12 cellular contexts compared by ENCODE assay signal in genomic region chr17:50265690-50266306, GRCh38. TPM values are rescaled to one million over a fixed set of nuclear protein-coding genes. Genes with fewer than 3 reads are reported as not detected.
DNase-seq lines count a peak whose midpoint lies in the region; ATAC-seq, FAIRE-seq and TF ChIP-seq lines count a peak whose summit lies in the region.
"Had no signal": no experiment of that assay in that cellular context is flagged by ENCODE, and none has a peak within 500 bp of the region (broad histone marks: within the 10 kb centered on the region; RNA-seq: fewer than 3 reads in every experiment).

No MANE protein-coding gene starts in this region.

- intact Hi-C loops in heart right ventricle (cut with DNase I), result no loop called here

- no peak overlapping the region for H3K9ac ChIP-seq in H9 (ENCODE audit: extremely low read depth, insufficient read length, low read length)
- H3K9ac ChIP-seq in astrocyte (ENCODE audit: low read length), result peak overlapping the region; percentile 60
- peak overlapping the region; percentile 75 for H3K9ac ChIP-seq in mesenchymal stem cell (ENCODE audit: low read length)

- H3K79me2 ChIP-seq in H9 (ENCODE audit: insufficient read depth, low read length) (no peaks in the 10 kb centered on the region), astrocyte (ENCODE audit: insufficient read depth, low read length) (peaks cover 42% of the 10 kb centered on the region)

- no peak overlapping the region for H2BK5ac ChIP-seq in H9 (ENCODE audit: insufficient read length, low read length)
- peak overlapping the region; percentile 79 for H2BK5ac ChIP-seq in mesenchymal stem cell (ENCODE audit: low read depth, low read length, poor library complexity, severe bottlenecking)

- no peak overlapping the region for H3K23ac ChIP-seq in H9 (ENCODE audit: insufficient read length, low read depth, low read length)
- H3K23ac ChIP-seq in mesenchymal stem cell (ENCODE audit: low read length in 2 of 2), result peak overlapping the region in 1 of 2 experiments; percentile 46

- H2BK20ac ChIP-seq in H9 (ENCODE audit: low read depth, low read length, poor library complexity, severe bottlenecking), result no peak overlapping the region

- H3K79me1 ChIP-seq in H9 (ENCODE audit: insufficient read depth, low read depth, low read length, poor library complexity, severe bottlenecking), result no peaks in the 10 kb centered on the region
- peaks cover 14% of the 10 kb centered on the region for H3K79me1 ChIP-seq in mesenchymal stem cell (replicated peaks; ENCODE audit: low read length, poor library complexity, severe bottlenecking)

- H3K14ac ChIP-seq in H9 (ENCODE audit: insufficient read depth, low read length) (no peak overlapping the region), mesenchymal stem cell (ENCODE audit: low read length in 2 of 2) (peak overlapping the region in 1 of 2 experiments; percentile 96)

- H2AFZ ChIP-seq in H9 (ENCODE audit: low read length), result no peak overlapping the region
- no peak overlapping the region for H2AFZ ChIP-seq in astrocyte (ENCODE audit: low read depth, low read length)
- peak overlapping the region; percentile 46 for H2AFZ ChIP-seq in mesenchymal stem cell (ENCODE audit: low read depth, low read length)

- H4K8ac ChIP-seq in H9 (replicated peaks; ENCODE audit: insufficient read length, low read depth, low read length) (no peak overlapping the region), mesenchymal stem cell (ENCODE audit: low read length) (peak overlapping the region; percentile 87)

- no peaks in the 10 kb centered on the region for H3K27me3 ChIP-seq in H9 (ENCODE audit: insufficient read depth, low read length)
- no peaks in the 10 kb centered on the region for H3K27me3 ChIP-seq in astrocyte (ENCODE audit: insufficient read depth, low read length)
- no peaks in the 10 kb centered on the region for H3K27me3 ChIP-seq in mesenchymal stem cell (ENCODE audit: control insufficient read depth in 1 of 2, insufficient read depth in 1 of 2, low read length in 2 of 2)
- H3K27me3 ChIP-seq in heart right ventricle, result no peaks in the 10 kb centered on the region

- peak overlapping the region; percentile 14 for H3K4me3 ChIP-seq in astrocyte (ENCODE audit: insufficient read depth, low read depth, low read length)
- peak overlapping the region in 1 of 2 experiments; percentile 65 for H3K4me3 ChIP-seq in mesenchymal stem cell (ENCODE audit: insufficient read depth in 1 of 2, low read depth in 1 of 2, low read length in 2 of 2)
- H3K4me3 ChIP-seq in heart right ventricle, result no peak overlapping the region

- no peaks in the 10 kb centered on the region for H3K9me3 ChIP-seq in H9 (ENCODE audit: control insufficient read depth, low read depth, low read length)
- H3K9me3 ChIP-seq in astrocyte (ENCODE audit: insufficient read depth, low read depth, low read length), result no peaks in the 10 kb centered on the region
- H3K9me3 ChIP-seq in mesenchymal stem cell (ENCODE audit: control insufficient read depth, low read length), result no peaks in the 10 kb centered on the region
- H3K9me3 ChIP-seq in heart right ventricle, result no peaks in the 10 kb centered on the region

- H4K91ac ChIP-seq in H9 (ENCODE audit: insufficient read length, low read depth, low read length) (no peak overlapping the region), mesenchymal stem cell (ENCODE audit: low read length) (peak overlapping the region; percentile 62)

- H3K23me2 ChIP-seq in H9 (ENCODE audit: insufficient read length, low read depth, low read length, poor library complexity, severe bottlenecking), result no peaks in the 10 kb centered on the region

- no peak overlapping the region for H3K4me2 ChIP-seq in H9 (ENCODE audit: insufficient read depth, insufficient read length, low read length)
- H3K4me2 ChIP-seq in astrocyte (ENCODE audit: low read length), result peak overlapping the region; percentile 79
- peak overlapping the region; percentile 11 for H3K4me2 ChIP-seq in mesenchymal stem cell (ENCODE audit: low read length, poor library complexity, severe bottlenecking)

- no peak overlapping the region for H2BK15ac ChIP-seq in H9 (ENCODE audit: low read depth, low read length)
- H2BK15ac ChIP-seq in mesenchymal stem cell (ENCODE audit: low read depth, poor library complexity, severe bottlenecking), result no peak overlapping the region

- H3K27ac ChIP-seq in H9 (ENCODE audit: insufficient read length, low read depth, low read length) (no peak overlapping the region), astrocyte (ENCODE audit: low read depth, low read length) (peak overlapping the region; percentile 69), mesenchymal stem cell (ENCODE audit: low read length, poor library complexity, severe bottlenecking) (peak overlapping the region; percentile 79), heart right ventricle (no peak overlapping the region)

- FAIRE-seq in astrocyte (lab: Jason Lieb, UNC), result no peak
- FAIRE-seq: colon, islet of Langerhans had no signal

- no peaks in the 10 kb centered on the region for H3K9me3 Mint-ChIP-seq in H9
- no peaks in the 10 kb centered on the region for H3K9me3 Mint-ChIP-seq in astrocyte (ENCODE audit: unreplicated experiment)
- no peaks in the 10 kb centered on the region for H3K9me3 Mint-ChIP-seq in type B pancreatic cell
- H3K9me3 Mint-ChIP-seq: activated naive CD4-positive, alpha-beta T cell treated with anti-CD3 and anti-CD28 coated beads, Interleukin-2, amount 50 U/mL, for 24 hours had no signal

- H3K36me3 Mint-ChIP-seq in H9 (ENCODE audit: insufficient read depth in 1 of 3, low read depth in 3 of 3) (no peaks in the 10 kb centered on the region; a peak in 1 of 7 replicates), astrocyte (ENCODE audit: low read depth, unreplicated experiment) (peaks cover 14% of the 10 kb centered on the region), type B pancreatic cell (no peaks in the 10 kb centered on the region)
- H3K36me3 Mint-ChIP-seq: activated naive CD4-positive, alpha-beta T cell treated with anti-CD3 and anti-CD28 coated beads, Interleukin-2, amount 50 U/mL, for 24 hours had no signal

- H2BK120ac ChIP-seq in H9 (ENCODE audit: low read depth, low read length, poor library complexity, severe bottlenecking), result no peak overlapping the region
- H2BK120ac ChIP-seq in mesenchymal stem cell (ENCODE audit: low read depth, low read length), result peak overlapping the region; percentile 66

- H3K27ac Mint-ChIP-seq in H9, result no peak overlapping the region
- peak overlapping the region; percentile 27 for H3K27ac Mint-ChIP-seq in astrocyte (ENCODE audit: unreplicated experiment)
- H3K27ac Mint-ChIP-seq in type B pancreatic cell, result peak overlapping the region; percentile 24
- H3K27ac Mint-ChIP-seq: activated CD8-positive, alpha-beta T cell treated with anti-CD3 and anti-CD28 coated beads, Interleukin-2, amount 10 ng/mL, durations not matched to agents 7 days and 5 days; activated naive CD4-positive, alpha-beta T cell treated with anti-CD3 and anti-CD28 coated beads, Interleukin-2, amount 50 U/mL, for 24 hours had no signal

- H3K18ac ChIP-seq in H9 (ENCODE audit: insufficient read length, low read depth, low read length), result no peak overlapping the region
- peak overlapping the region; percentile 1 to 86 for H3K18ac ChIP-seq in mesenchymal stem cell (ENCODE audit: low read depth in 1 of 2, low read length in 2 of 2)

- peak overlapping the region in 1 of 2 experiments; percentile 13; a peak in 2 of 5 replicates for H3K4me3 Mint-ChIP-seq in H9
- H3K4me3 Mint-ChIP-seq in astrocyte (ENCODE audit: unreplicated experiment), result peak overlapping the region; percentile 34
- no peak overlapping the region for H3K4me3 Mint-ChIP-seq in type B pancreatic cell
- H3K4me3 Mint-ChIP-seq: activated CD8-positive, alpha-beta T cell treated with anti-CD3 and anti-CD28 coated beads, Interleukin-2, amount 10 ng/mL, durations not matched to agents 7 days and 5 days; activated naive CD4-positive, alpha-beta T cell treated with anti-CD3 and anti-CD28 coated beads, Interleukin-2, amount 50 U/mL, for 24 hours had no signal

- H3K4me1 ChIP-seq in H9 (ENCODE audit: insufficient read depth, low read length) (no peaks in the 10 kb centered on the region), astrocyte (ENCODE audit: insufficient read depth, low read length) (peaks cover 73% of the 10 kb centered on the region), mesenchymal stem cell (ENCODE audit: control insufficient read depth, insufficient read depth, low read depth, low read length) (peaks cover 74% of the 10 kb centered on the region), heart right ventricle (peaks cover 0 to 43% (median 12%) of the 10 kb centered on the region in 9 donors)

- H3K56ac ChIP-seq in H9 (ENCODE audit: insufficient read length, low read depth, low read length), result no peak overlapping the region

- H3K36me3 ChIP-seq in astrocyte (ENCODE audit: insufficient read depth, low read length), result no peaks in the 10 kb centered on the region
- peaks cover 0 to 9% of the 10 kb centered on the region in 2 experiments for H3K36me3 ChIP-seq in mesenchymal stem cell (ENCODE audit: control insufficient read depth in 1 of 2, insufficient read depth in 2 of 2, low read depth in 1 of 2, low read length in 2 of 2)
- no peaks in the 10 kb centered on the region for H3K36me3 ChIP-seq in heart right ventricle

- no peak for TF ChIP-seq CTCF in H9 (conservative IDR thresholded peaks at IDR 0.05)
- TF ChIP-seq CTCF in astrocyte (IDR thresholded peaks at IDR 0.05; ENCODE audit: insufficient read depth, low read depth, low read length), result no peak
- no peak for TF ChIP-seq CTCF in type B pancreatic cell (conservative IDR thresholded peaks at IDR 0.05)
- no peak for TF ChIP-seq CTCF in heart right ventricle (IDR thresholded peaks at IDR 0.05)

- DNase-seq in H9 (peak; percentile 36), astrocyte (ENCODE audit: low read depth) (no peak), mesenchymal stem cell (no peak), type B pancreatic cell (ENCODE audit: extremely low spot score, unreplicated experiment) (peak; percentile 51), NCI-H2196 treated with DMSO at 0.1 percent for 48 hours (lab: John Stamatoyannopoulos, UW; ENCODE audit: unreplicated experiment) (no peak), heart right ventricle (no peak)
- DNase-seq: activated CD8-positive, alpha-beta T cell treated with anti-CD3 and anti-CD28 coated beads, Interleukin-2, amount 10 ng/mL, durations not matched to agents 7 days and 5 days; NCI-H1105 had no signal

- H2AK5ac ChIP-seq in H9 (ENCODE audit: insufficient read length, low read length), result no peak overlapping the region
- peak overlapping the region; percentile 89 for H2AK5ac ChIP-seq in mesenchymal stem cell (ENCODE audit: low read length, severe bottlenecking)

- H3K27me3 Mint-ChIP-seq in H9 (ENCODE audit: low read depth) (peaks cover 22% of the 10 kb centered on the region), astrocyte (ENCODE audit: low read depth, unreplicated experiment) (no peaks in the 10 kb centered on the region), type B pancreatic cell (peaks cover 21% of the 10 kb centered on the region)
- H3K27me3 Mint-ChIP-seq: activated naive CD4-positive, alpha-beta T cell treated with anti-CD3 and anti-CD28 coated beads, Interleukin-2, amount 50 U/mL, for 24 hours had no signal

- H3K4ac ChIP-seq in H9 (ENCODE audit: low read depth, low read length), result no peak overlapping the region
- peak overlapping the region; percentile 2 to 42 for H3K4ac ChIP-seq in mesenchymal stem cell (ENCODE audit: low read depth in 1 of 2, low read length in 2 of 2)

- no peak overlapping the region for H2BK12ac ChIP-seq in H9 (ENCODE audit: insufficient read length, low read depth, low read length)
- H2BK12ac ChIP-seq in mesenchymal stem cell (ENCODE audit: low read length in 2 of 2), result peak overlapping the region; percentile 83 to 98

- WGBS in H9 (ENCODE audit: extremely low coverage, insufficient read length, low lambda C conversion rate), result no CpG with 5 or more reads among the region's 10 CpGs
- 80% methylated on average over 10 of the region's 10 CpGs for WGBS in mesenchymal stem cell
- 82 to 94% methylated on average over 10 of the region's 10 CpGs for WGBS in heart right ventricle, 2 donors

- H3T11ph ChIP-seq in H9 (ENCODE audit: low read length), result no peak overlapping the region

- ATAC-seq in GM18909 (IDR thresholded peaks at IDR 0.05; ENCODE audit: poor library complexity, unreplicated experiment), result no peak
- no peak for ATAC-seq in heart right ventricle
- ATAC-seq: activated CD8-positive, alpha-beta T cell treated with anti-CD3 and anti-CD28 coated beads, Interleukin-2, amount 10 ng/mL, durations not matched to agents 7 days and 5 days had no signal

- no peaks in the 10 kb centered on the region for H4K20me1 ChIP-seq in H9 (ENCODE audit: control insufficient read depth, insufficient read depth, insufficient read length)
- H4K20me1 ChIP-seq in astrocyte (ENCODE audit: insufficient read depth, low read length), result no peaks in the 10 kb centered on the region

- no peak overlapping the region for H4K5ac ChIP-seq in H9 (ENCODE audit: insufficient read length, low read depth, low read length)

- H3K4me1 Mint-ChIP-seq in H9 (peaks cover 39 to 64% of the 10 kb centered on the region in 2 experiments), astrocyte (ENCODE audit: low read depth, unreplicated experiment) (peaks cover 73% of the 10 kb centered on the region), type B pancreatic cell (ENCODE audit: unreplicated experiment) (peaks cover 55% of the 10 kb centered on the region)
- H3K4me1 Mint-ChIP-seq: activated naive CD4-positive, alpha-beta T cell treated with anti-CD3 and anti-CD28 coated beads, Interleukin-2, amount 50 U/mL, for 24 hours had no signal

RNA-seq across cellular contexts. Expression of gene TMEM92, which starts 8.5 kb away (rescaled TPM):
- total RNA-seq in H9 (2021), result 10.9 and 11.2 TPM in 2 replicates
- total RNA-seq in astrocyte, result 18.3 and 28.2 TPM in 2 replicates
- 0.86 TPM for polyA plus RNA-seq in mesenchymal stem cell (2013, experiment 1 of 2)
- polyA plus RNA-seq in mesenchymal stem cell (2013, experiment 2 of 2), result 0.62 TPM
- 1.6 and 1.8 TPM in 2 replicates for total RNA-seq in type B pancreatic cell (ENCODE audit: low replicate concordance)
- not detected for total RNA-seq in heart right ventricle
- under 1 TPM in 1 of 2 donors, not detected in 1; 0.04 TPM for polyA plus RNA-seq in heart right ventricle
- total RNA-seq: activated CD8-positive, alpha-beta T cell treated with anti-CD3 and anti-CD28 coated beads, Interleukin-2, amount 10 ng/mL, durations not matched to agents 7 days and 5 days had no signal

Comparison
In these comparisons a context has a peak if more than half of its experiments do, and no peak if none do; other contexts are left out.
1. DNase-seq: peak in H9 (single experiment) and type B pancreatic cell (single experiment); none in astrocyte (single experiment), mesenchymal stem cell (single experiment), NCI-H2196 treated with DMSO at 0.1 percent for 48 hours (single experiment) and heart right ventricle (0 of 2).
2. H3K27ac ChIP-seq: peak in astrocyte (single experiment) and mesenchymal stem cell (single experiment); none in H9 (single experiment) and heart right ventricle (0 of 10).
3. H3K27ac Mint-ChIP-seq: peak in astrocyte (single experiment) and type B pancreatic cell (single experiment); none in H9 (0 of 3).